18 cellular contexts compared by ENCODE assay signal in the genomic region with DNA sequence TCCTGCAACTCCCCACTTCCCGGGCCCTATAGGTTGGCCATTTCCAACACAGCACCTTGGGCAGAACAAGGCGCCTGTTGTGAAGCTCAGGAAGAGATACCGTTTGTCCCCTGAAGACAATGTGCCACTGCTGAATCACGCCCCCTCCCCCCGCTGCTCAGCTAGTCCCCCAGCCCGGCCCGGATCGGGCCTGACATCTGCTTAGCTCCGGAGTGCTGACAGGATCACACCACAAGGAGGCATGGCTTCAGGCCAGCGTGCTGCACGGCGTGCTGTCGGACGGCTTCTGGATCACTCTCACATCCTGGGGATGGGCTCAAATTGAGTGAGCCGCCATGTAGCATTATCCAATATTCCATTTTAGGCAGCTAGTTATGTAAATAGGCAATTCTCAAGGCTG.
DNase-seq lines count a peak whose midpoint lies in the region; ATAC-seq and TF ChIP-seq lines count a peak whose summit lies in the region.
"Had no signal": no experiment of that assay in that cellular context is flagged by ENCODE, and none has a peak within 500 bp of the region (broad histone marks: within the 10 kb centered on the region; RNA-seq: fewer than 3 reads in every experiment).

No MANE protein-coding gene starts in this region.

- DNase-seq in D341Med (ENCODE audit: low spot score): peak; percentile 78
- DNase-seq in NCI-H446 (lab: John Stamatoyannopoulos, UW): peak; percentile 61 to 82
- peak; percentile 94 for DNase-seq in endodermal cell
- peak; percentile 51 for DNase-seq in nephron progenitor cell
- DNase-seq in T-helper 2 cell treated with Interferon-gamma antibody and Interleukin-4, amounts not matched to agents 5 μg/mL and 100 μg/mL, for 36 hours (ENCODE audit: low spot score): no peak
- DNase-seq in NCI-H1436 (lab: John Stamatoyannopoulos, UW): no peak
- DNase-seq in AML-193 (lab: John Stamatoyannopoulos, UW): no peak
- DNase-seq: erythroblast; NCI-H187 treated with DMSO at 0.1 percent for 48 hours; stimulated activated CD4-positive, alpha-beta T cell treated with anti-CD3 and anti-CD28 coated beads, Interleukin-1b, Interleukin-23, amount 100 ng/mL, for 48 hours; upper lobe of right lung had no signal

- H3K4me1 Mint-ChIP-seq in endodermal cell (peaks cover 50% of the 10 kb centered on the region), nephron progenitor cell (peaks cover 59% of the 10 kb centered on the region)
- H3K4me1 Mint-ChIP-seq in T-helper 2 cell treated with Interferon-gamma antibody and Interleukin-4, amounts not matched to agents 5 μg/mL and 100 μg/mL, for 36 hours (ENCODE audit: low read depth): no peaks in the 10 kb centered on the region
- H3K4me1 Mint-ChIP-seq: memory B cell had no signal

- no peak overlapping the region for H3K27ac ChIP-seq in endodermal cell (ENCODE audit: low read depth, low read length)
- H3K27ac ChIP-seq: upper lobe of right lung had no signal

- H3K4me1 ChIP-seq in endodermal cell (ENCODE audit: control insufficient read depth, insufficient read depth, low read length): peaks cover 24% of the 10 kb centered on the region
- H3K4me1 ChIP-seq: upper lobe of right lung had no signal

- ATAC-seq in GM19455 (IDR thresholded peaks at IDR 0.05; ENCODE audit: unreplicated experiment): no peak
- ATAC-seq: activated CD4-positive, CD25-positive, alpha-beta regulatory T cell treated with anti-CD3 and anti-CD28 coated beads, Interleukin-2, amount 50 U/mL, for 24 hours; GM12878; upper lobe of right lung had no signal

- TF ChIP-seq CTCF in endodermal cell (conservative IDR thresholded peaks at IDR 0.05): peak; percentile 76
- peak; percentile 13 for TF ChIP-seq CTCF in nephron progenitor cell (IDR thresholded peaks at IDR 0.05)

- H3K9me3 ChIP-seq in endodermal cell (ENCODE audit: control insufficient read depth, low read length): no peaks in the 10 kb centered on the region
- H3K9me3 ChIP-seq: upper lobe of right lung had no signal

- H3K27me3 Mint-ChIP-seq in endodermal cell (ENCODE audit: insufficient read depth) (no peaks in the 10 kb centered on the region), nephron progenitor cell (ENCODE audit: low read depth, poor library complexity) (peaks cover 19% of the 10 kb centered on the region)
- H3K27me3 Mint-ChIP-seq in T-helper 2 cell treated with Interferon-gamma antibody and Interleukin-4, amounts not matched to agents 5 μg/mL and 100 μg/mL, for 36 hours (ENCODE audit: low read depth): no peaks in the 10 kb centered on the region
- H3K27me3 Mint-ChIP-seq: activated naive CD8-positive, alpha-beta T cell; central memory CD8-positive, alpha-beta T cell; IgD-negative memory B cell; memory B cell had no signal

- H3K27ac Mint-ChIP-seq in endodermal cell (peak overlapping the region; percentile 77), nephron progenitor cell (no peak overlapping the region)
- H3K27ac Mint-ChIP-seq in T-helper 2 cell treated with Interferon-gamma antibody and Interleukin-4, amounts not matched to agents 5 μg/mL and 100 μg/mL, for 36 hours: no peak overlapping the region
- H3K27ac Mint-ChIP-seq: activated naive CD8-positive, alpha-beta T cell; memory B cell had no signal

- no peaks in the 10 kb centered on the region for H3K27me3 ChIP-seq in endodermal cell (ENCODE audit: control insufficient read depth, insufficient read depth, low read length, poor library complexity, severe bottlenecking)
- H3K27me3 ChIP-seq: upper lobe of right lung had no signal

- no peak overlapping the region for H3K4me3 ChIP-seq in endodermal cell (ENCODE audit: low read length)
- H3K4me3 ChIP-seq: GM12878, upper lobe of right lung had no signal

- H3K36me3 Mint-ChIP-seq in endodermal cell (ENCODE audit: low read depth): peaks cover 26% of the 10 kb centered on the region
- no peaks in the 10 kb centered on the region for H3K36me3 Mint-ChIP-seq in nephron progenitor cell (ENCODE audit: low read depth)
- H3K36me3 Mint-ChIP-seq in T-helper 2 cell treated with Interferon-gamma antibody and Interleukin-4, amounts not matched to agents 5 μg/mL and 100 μg/mL, for 36 hours (ENCODE audit: low read depth): peaks cover 23% of the 10 kb centered on the region

- H3K36me3 ChIP-seq in endodermal cell (ENCODE audit: control insufficient read depth, insufficient read depth, low read length): peaks cover 6% of the 10 kb centered on the region

- 23 to 32% methylated on average over 4 to 15 of the region's 15 CpGs for WGBS in endodermal cell (ENCODE audit: insufficient coverage in 1 of 2, insufficient read length in 1 of 2), 2 experiments

- H3K9me3 Mint-ChIP-seq in endodermal cell (no peaks in the 10 kb centered on the region), nephron progenitor cell (no peaks in the 10 kb centered on the region)
- H3K9me3 Mint-ChIP-seq in T-helper 2 cell treated with Interferon-gamma antibody and Interleukin-4, amounts not matched to agents 5 μg/mL and 100 μg/mL, for 36 hours: no peaks in the 10 kb centered on the region
- H3K9me3 Mint-ChIP-seq: central memory CD8-positive, alpha-beta T cell; IgD-negative memory B cell; memory B cell had no signal

- no peak overlapping the region for H3K9ac ChIP-seq in endodermal cell (ENCODE audit: extremely low read depth, low read length, poor library complexity, severe bottlenecking)

- H3K4me3 Mint-ChIP-seq in endodermal cell (no peak overlapping the region), nephron progenitor cell (no peak overlapping the region)
- H3K4me3 Mint-ChIP-seq in T-helper 2 cell treated with Interferon-gamma antibody and Interleukin-4, amounts not matched to agents 5 μg/mL and 100 μg/mL, for 36 hours: no peak overlapping the region
- H3K4me3 Mint-ChIP-seq: activated naive CD8-positive, alpha-beta T cell; central memory CD8-positive, alpha-beta T cell; IgD-negative memory B cell; memory B cell had no signal

Comparison
In these comparisons a context has a peak if more than half of its experiments do, and no peak if none do; other contexts are left out.
1. DNase-seq: peak in D341Med (single experiment), NCI-H446 (2 of 2), endodermal cell (single experiment) and nephron progenitor cell (single experiment); none in T-helper 2 cell treated with Interferon-gamma antibody and Interleukin-4, amounts not matched to agents 5 μg/mL and 100 μg/mL, for 36 hours (single experiment), NCI-H1436 (single experiment) and AML-193 (0 of 2).